9 cellular contexts compared by ENCODE assay signal in genomic region chr14:69481815-69482568, GRCh38. TPM values are rescaled to one million over a fixed set of nuclear protein-coding genes. Genes with fewer than 3 reads are reported as not detected.
DNase-seq lines count a peak whose midpoint lies in the region; ATAC-seq lines count a peak whose summit lies in the region.
"Had no signal": no experiment of that assay in that cellular context is flagged by ENCODE, and none has a peak within 500 bp of the region (broad histone marks: within the 10 kb centered on the region; RNA-seq: fewer than 3 reads in every experiment).

No MANE protein-coding gene starts in this region.

- ATAC-seq in GM19351 (IDR thresholded peaks at IDR 0.05; ENCODE audit: unreplicated experiment), result peak; percentile 93
- ATAC-seq in HG03025 (IDR thresholded peaks at IDR 0.05; ENCODE audit: low FRiP score, unreplicated experiment), result peak; percentile 72

- peak; percentile 25 for DNase-seq in CD1c-positive myeloid dendritic cell (ENCODE audit: extremely low spot score)
- peak; percentile 68 to 92 for DNase-seq in NCI-H524 (lab: John Stamatoyannopoulos, UW)
- DNase-seq in activated CD4-positive, alpha-beta T cell treated with anti-CD3 and anti-CD28 coated beads for 1 hour, result no peak
- DNase-seq in stimulated activated CD4-positive, alpha-beta T cell treated with anti-CD3 and anti-CD28 coated beads, Interleukin-2, amount 100 ng/mL, for 48 hours, result no peak
- no peak for DNase-seq in stimulated activated naive CD4-positive, alpha-beta T cell (lab: John Stamatoyannopoulos, UW)
- no peak for DNase-seq in H4 (ENCODE audit: low spot score)
- DNase-seq: T-helper 9 cell had no signal

RNA-seq across cellular contexts. Expression of gene PLEKHD1, which starts 2.5 kb away (rescaled TPM):
- 0.23 TPM in 1 of 2 replicates, not detected in the other for total RNA-seq in H4 (2014; rRNA removed; shearing (Covaris generic))

Comparison
In these comparisons a context has a peak if more than half of its experiments do, and no peak if none do; other contexts are left out.
1. DNase-seq: peak in CD1c-positive myeloid dendritic cell (single experiment) and NCI-H524 (2 of 2); none in activated CD4-positive, alpha-beta T cell treated with anti-CD3 and anti-CD28 coated beads for 1 hour (single experiment), stimulated activated CD4-positive, alpha-beta T cell treated with anti-CD3 and anti-CD28 coated beads, Interleukin-2, amount 100 ng/mL, for 48 hours (0 of 2), stimulated activated naive CD4-positive, alpha-beta T cell (0 of 6) and H4 (single experiment).